Comparison of ENCODE assay signal across 26 cellular contexts in the genomic region with DNA sequence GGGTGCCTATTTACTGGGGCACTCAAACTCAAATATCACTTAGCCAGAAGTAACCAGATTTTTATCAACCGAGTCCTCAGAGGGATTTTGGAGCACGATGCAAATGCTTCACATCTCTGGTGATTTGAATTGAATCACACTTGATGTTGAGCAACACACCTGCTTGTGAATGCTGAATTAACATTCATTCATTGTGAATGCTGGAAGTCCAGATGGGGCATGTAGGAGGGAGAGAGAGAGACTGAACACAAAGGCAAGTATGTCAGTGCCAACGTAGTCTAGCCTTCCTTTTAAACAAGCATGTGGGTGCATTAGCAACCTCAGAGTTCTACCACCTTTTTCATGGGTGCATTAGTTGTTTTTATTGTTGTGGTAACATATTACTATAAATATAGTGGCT.
"Had no signal": no experiment of that assay in that cellular context is flagged by ENCODE, and none has a peak within 500 bp of the region (broad histone marks: within the 10 kb centered on the region; RNA-seq: fewer than 3 reads in every experiment).

No MANE protein-coding gene starts in this region.

- H3K27me3 Mint-ChIP-seq: activated CD4-positive, alpha-beta T cell treated with anti-CD3 and anti-CD28 coated beads, Interleukin-2, amount 10 ng/mL, durations not matched to agents 7 days and 5 days had no signal

- H3K27me3 ChIP-seq: brain microvascular endothelial cell had no signal

- DNase-seq: activated CD4-positive, alpha-beta memory T cell treated with anti-CD3 and anti-CD28 coated beads for 36 hours; activated CD4-positive, alpha-beta T cell treated with anti-CD3 and anti-CD28 coated beads, Interleukin-2, amount 10 ng/mL, durations not matched to agents 7 days and 5 days; activated CD4-positive, CD25-positive, alpha-beta regulatory T cell treated with anti-CD3 and anti-CD28 coated beads, Interleukin-2, amount 50 U/mL, for 72 hours; activated CD8-positive, alpha-beta memory T cell treated with anti-CD3 and anti-CD28 coated beads for 24 hours; activated effector memory CD4-positive, alpha-beta T cell treated with anti-CD3 and anti-CD28 coated beads, Interleukin-2, amount 50 U/mL, for 16 hours; activated naive CD4-positive, alpha-beta T cell treated with Interleukin-2 at 50 U/mL for 16 hours; activated naive CD8-positive, alpha-beta T cell treated with anti-CD3 and anti-CD28 coated beads, Interleukin-2, amount 50 U/mL, for 24 hours; activated T-cell treated with anti-CD3 and anti-CD28 coated beads, Interleukin-2, amount 50 U/mL, for 4 hours; amygdala; brain microvascular endothelial cell; caudate nucleus; MM.1S; NCI-H1105; NCI-H1436; NCI-H1694 treated with DMSO at 0.1 percent for 48 hours; NCI-H2029 treated with DMSO at 0.1 percent for 48 hours; NCI-H345; NCI-H510A treated with DMSO at 0.1 percent for 48 hours; NCI-H69; PC-3; SIG-M5; T-helper 17 cell; T-helper 9 cell had no signal

- H3K27ac Mint-ChIP-seq: activated CD4-positive, alpha-beta memory T cell treated with anti-CD3 and anti-CD28 coated beads for 36 hours; activated CD4-positive, alpha-beta T cell treated with anti-CD3 and anti-CD28 coated beads, Interleukin-2, amount 10 ng/mL, durations not matched to agents 7 days and 5 days; activated naive CD4-positive, alpha-beta T cell treated with anti-CD3 and anti-CD28 coated beads, Interleukin-2, amount 50 U/mL, for 72 hours; activated naive CD8-positive, alpha-beta T cell treated with anti-CD3 and anti-CD28 coated beads, Interleukin-2, amount 50 U/mL, for 24 hours; T-helper 17 cell; WTC11 had no signal

- H3K4me3 Mint-ChIP-seq: activated CD4-positive, alpha-beta memory T cell treated with anti-CD3 and anti-CD28 coated beads for 36 hours; activated CD4-positive, alpha-beta T cell treated with anti-CD3 and anti-CD28 coated beads, Interleukin-2, amount 10 ng/mL, durations not matched to agents 7 days and 5 days; activated naive CD8-positive, alpha-beta T cell treated with anti-CD3 and anti-CD28 coated beads, Interleukin-2, amount 50 U/mL, for 24 hours; activated T-cell treated with anti-CD3 and anti-CD28 coated beads, Interleukin-2, amount 50 U/mL, for 4 hours; T-helper 17 cell; WTC11 had no signal

- FAIRE-seq: RCC 7860 had no signal

- H3K36me3 Mint-ChIP-seq: activated CD4-positive, alpha-beta memory T cell treated with anti-CD3 and anti-CD28 coated beads for 36 hours; activated naive CD4-positive, alpha-beta T cell treated with anti-CD3 and anti-CD28 coated beads, Interleukin-2, amount 50 U/mL, for 72 hours; WTC11 had no signal

- H3K9me3 Mint-ChIP-seq: activated CD4-positive, alpha-beta T cell treated with anti-CD3 and anti-CD28 coated beads, Interleukin-2, amount 10 ng/mL, durations not matched to agents 7 days and 5 days; activated T-cell treated with anti-CD3 and anti-CD28 coated beads, Interleukin-2, amount 50 U/mL, for 4 hours had no signal

- H3K27ac ChIP-seq: brain microvascular endothelial cell had no signal

- H3K4me1 Mint-ChIP-seq: activated CD4-positive, alpha-beta T cell treated with anti-CD3 and anti-CD28 coated beads, Interleukin-2, amount 10 ng/mL, durations not matched to agents 7 days and 5 days; activated naive CD8-positive, alpha-beta T cell treated with anti-CD3 and anti-CD28 coated beads, Interleukin-2, amount 50 U/mL, for 24 hours; T-helper 17 cell; WTC11 had no signal

- H3K36me3 ChIP-seq: brain microvascular endothelial cell had no signal
